ENCODE assay signal across 1 cellular context in the genomic region with DNA sequence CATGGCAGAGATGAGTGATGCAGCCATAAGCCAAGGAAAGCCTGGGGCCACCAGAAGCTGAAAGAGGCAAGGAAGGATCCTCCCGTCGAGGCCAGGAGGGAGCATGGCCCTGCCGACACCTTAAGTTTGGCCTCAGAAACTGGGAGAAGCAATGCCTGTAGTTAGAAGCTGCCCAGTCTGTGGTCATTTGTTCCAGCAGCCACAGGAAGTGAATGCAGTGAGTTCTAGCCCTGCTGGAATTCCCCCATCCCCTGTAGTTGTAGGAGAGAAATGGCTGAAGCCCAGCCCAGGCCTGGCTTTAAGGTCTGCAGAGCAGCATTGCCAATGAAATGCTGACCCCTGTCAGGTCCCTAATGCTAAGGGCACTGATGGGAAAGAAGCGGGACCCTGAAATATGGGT.
TF ChIP-seq lines count a peak whose summit lies in the region.

No MANE protein-coding gene starts in this region.

TF ChIP-seq in GM12878, 131 proteins besides CTCF, POLR2A, EP300 and RAD21 (continued from another document):
- TF ChIP-seq NKRF (conservative IDR thresholded peaks at IDR 0.05) (no peak), KAT2A (conservative IDR thresholded peaks at IDR 0.05; ENCODE audit: control insufficient read depth, low read depth, low read length) (no peak), GATAD2B (conservative IDR thresholded peaks at IDR 0.05; ENCODE audit: low read depth) (0 out of 2 replicates have a peak, but pooled peaks have one; percentile 13), TAF1 (IDR thresholded peaks at IDR 0.05; ENCODE audit: borderline replicate concordance, low read depth, low read length) (no peak), MAX (IDR thresholded peaks at IDR 0.05; ENCODE audit: low read depth, low read length) (0 out of 2 replicates have a peak, but pooled peaks have one; percentile 43), TCF12 (IDR thresholded peaks at IDR 0.05; ENCODE audit: low read depth, low read length) (no peak), RUNX3 (IDR thresholded peaks at IDR 0.05; ENCODE audit: low read length) (peak; percentile 76), POLR2AphosphoS5 (IDR thresholded peaks at IDR 0.05; ENCODE audit: low read length) (0 out of 2 replicates have a peak, but pooled peaks have one; percentile 39), NFYA (IDR thresholded peaks at IDR 0.05; ENCODE audit: borderline replicate concordance, low read depth, low read length) (no peak), ZZZ3 (IDR thresholded peaks at IDR 0.05; ENCODE audit: control insufficient read depth, insufficient read length, low read depth) (no peak), SUPT20H (IDR thresholded peaks at IDR 0.05; ENCODE audit: borderline replicate concordance, control insufficient read depth, low read depth, low read length) (no peak), RELA (IDR thresholded peaks at IDR 0.05; ENCODE audit: borderline replicate concordance, partially characterized antibody) (peak; percentile 83), BHLHE40 (IDR thresholded peaks at IDR 0.05; ENCODE audit: borderline replicate concordance in 1 of 2, low read depth in 2 of 2, low read length in 1 of 2) (peak; percentile 42 to 53), GABPA (IDR thresholded peaks at IDR 0.05; ENCODE audit: low read depth) (no peak), SREBF1 (IDR thresholded peaks at IDR 0.05; ENCODE audit: low read length) (no peak), FOS (IDR thresholded peaks at IDR 0.05; ENCODE audit: borderline replicate concordance, extremely low read depth, insufficient read length) (no peak), IKZF2 (IDR thresholded peaks at IDR 0.05) (peak; percentile 48 to 53; a peak in 3 of 4 replicates), SPI1 (IDR thresholded peaks at IDR 0.05; ENCODE audit: borderline replicate concordance, insufficient read depth, low read depth, low read length) (peak; percentile 10; the same call in 1 of the 2 replicates), NFIC (IDR thresholded peaks at IDR 0.05; ENCODE audit: low read depth, low read length) (no peak), CHD2 (IDR thresholded peaks at IDR 0.05; ENCODE audit: borderline replicate concordance, low read depth, low read length) (peak; percentile 16; the same call in 1 of the 2 replicates), SKIL (IDR thresholded peaks at IDR 0.05; ENCODE audit: low read depth, poor library complexity, severe bottlenecking) (peak; percentile 26)
- TF ChIP-seq, protein P1, sequence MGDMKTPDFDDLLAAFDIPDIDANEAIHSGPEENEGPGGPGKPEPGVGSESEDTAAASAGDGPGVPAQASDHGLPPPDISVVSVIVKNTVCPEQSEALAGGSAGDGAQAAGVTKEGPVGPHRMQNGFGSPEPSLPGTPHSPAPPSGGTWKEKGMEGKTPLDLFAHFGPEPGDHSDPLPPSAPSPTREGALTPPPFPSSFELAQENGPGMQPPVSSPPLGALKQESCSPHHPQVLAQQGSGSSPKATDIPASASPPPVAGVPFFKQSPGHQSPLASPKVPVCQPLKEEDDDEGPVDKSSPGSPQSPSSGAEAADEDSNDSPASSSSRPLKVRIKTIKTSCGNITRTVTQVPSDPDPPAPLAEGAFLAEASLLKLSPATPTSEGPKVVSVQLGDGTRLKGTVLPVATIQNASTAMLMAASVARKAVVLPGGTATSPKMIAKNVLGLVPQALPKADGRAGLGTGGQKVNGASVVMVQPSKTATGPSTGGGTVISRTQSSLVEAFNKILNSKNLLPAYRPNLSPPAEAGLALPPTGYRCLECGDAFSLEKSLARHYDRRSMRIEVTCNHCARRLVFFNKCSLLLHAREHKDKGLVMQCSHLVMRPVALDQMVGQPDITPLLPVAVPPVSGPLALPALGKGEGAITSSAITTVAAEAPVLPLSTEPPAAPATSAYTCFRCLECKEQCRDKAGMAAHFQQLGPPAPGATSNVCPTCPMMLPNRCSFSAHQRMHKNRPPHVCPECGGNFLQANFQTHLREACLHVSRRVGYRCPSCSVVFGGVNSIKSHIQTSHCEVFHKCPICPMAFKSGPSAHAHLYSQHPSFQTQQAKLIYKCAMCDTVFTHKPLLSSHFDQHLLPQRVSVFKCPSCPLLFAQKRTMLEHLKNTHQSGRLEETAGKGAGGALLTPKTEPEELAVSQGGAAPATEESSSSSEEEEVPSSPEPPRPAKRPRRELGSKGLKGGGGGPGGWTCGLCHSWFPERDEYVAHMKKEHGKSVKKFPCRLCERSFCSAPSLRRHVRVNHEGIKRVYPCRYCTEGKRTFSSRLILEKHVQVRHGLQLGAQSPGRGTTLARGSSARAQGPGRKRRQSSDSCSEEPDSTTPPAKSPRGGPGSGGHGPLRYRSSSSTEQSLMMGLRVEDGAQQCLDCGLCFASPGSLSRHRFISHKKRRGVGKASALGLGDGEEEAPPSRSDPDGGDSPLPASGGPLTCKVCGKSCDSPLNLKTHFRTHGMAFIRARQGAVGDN (IDR thresholded peaks at IDR 0.05) = peak; percentile 98
- TF ChIP-seq, protein P2, sequence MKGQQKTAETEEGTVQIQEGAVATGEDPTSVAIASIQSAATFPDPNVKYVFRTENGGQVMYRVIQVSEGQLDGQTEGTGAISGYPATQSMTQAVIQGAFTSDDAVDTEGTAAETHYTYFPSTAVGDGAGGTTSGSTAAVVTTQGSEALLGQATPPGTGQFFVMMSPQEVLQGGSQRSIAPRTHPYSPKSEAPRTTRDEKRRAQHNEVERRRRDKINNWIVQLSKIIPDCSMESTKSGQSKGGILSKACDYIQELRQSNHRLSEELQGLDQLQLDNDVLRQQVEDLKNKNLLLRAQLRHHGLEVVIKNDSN (IDR thresholded peaks at IDR 0.05; ENCODE audit: borderline replicate concordance, extremely low read length, insufficient read depth, low read depth, low read length) = peak; percentile 7
- TF ChIP-seq, protein P3, sequence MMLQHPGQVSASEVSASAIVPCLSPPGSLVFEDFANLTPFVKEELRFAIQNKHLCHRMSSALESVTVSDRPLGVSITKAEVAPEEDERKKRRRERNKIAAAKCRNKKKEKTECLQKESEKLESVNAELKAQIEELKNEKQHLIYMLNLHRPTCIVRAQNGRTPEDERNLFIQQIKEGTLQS (IDR thresholded peaks at IDR 0.05; ENCODE audit: borderline replicate concordance, extremely low read depth, low read depth, low read length) = no peak
